31 cellular contexts compared by ENCODE assay signal in genomic region chr12:20800160-20800559, GRCh38. TPM values are rescaled to one million over a fixed set of nuclear protein-coding genes. Genes with fewer than 3 reads are reported as not detected.
"Had no signal": no experiment of that assay in that cellular context is flagged by ENCODE, and none has a peak within 500 bp of the region (broad histone marks: within the 10 kb centered on the region; RNA-seq: fewer than 3 reads in every experiment).

No MANE protein-coding gene starts in this region.

- H3K4me3 ChIP-seq: ascending aorta, cardiac muscle cell, MG63 had no signal

- H3K27me3 ChIP-seq: ascending aorta, cardiac muscle cell, MG63 had no signal

- DNase-seq: activated CD4-positive, alpha-beta memory T cell treated with anti-CD3 and anti-CD28 coated beads, Interleukin-2, amount 10 ng/mL, durations not matched to agents 7 days and 5 days; activated CD4-positive, alpha-beta T cell treated with anti-CD3 and anti-CD28 coated beads for 1 hour; activated CD4-positive, alpha-beta T cell treated with anti-CD3 and anti-CD28 coated beads for 48 hours; activated CD4-positive, CD25-positive, alpha-beta regulatory T cell; activated CD8-positive, alpha-beta memory T cell treated with anti-CD3 and anti-CD28 coated beads for 24 hours; activated CD8-positive, alpha-beta memory T cell treated with anti-CD3 and anti-CD28 coated beads, Interleukin-2, amount 10 ng/mL, durations not matched to agents 7 days and 5 days; activated CD8-positive, alpha-beta memory T cell treated with anti-CD3 and anti-CD28 coated beads, Interleukin-2, amount 50 U/mL, for 48 hours; activated effector memory CD4-positive, alpha-beta T cell treated with Interleukin-2 at 50 U/mL for 16 hours; activated naive CD4-positive, alpha-beta T cell treated with anti-CD3 and anti-CD28 coated beads, Interleukin-2, amount 10 ng/mL, durations not matched to agents 7 days and 5 days; activated T-cell treated with anti-CD3 and anti-CD28 coated beads, Interleukin-2, amount 50 U/mL, for 48 hours; amygdala; Karpas-422; MG63; MV-4-11; NCI-H1092; NCI-H1436 treated with DMSO at 0.1 percent for 48 hours; NCI-H1694 treated with DMSO at 0.1 percent for 48 hours; NCI-H2029; NCI-H345; NCI-H526; NCI-H748 treated with DMSO at 0.1 percent for 48 hours; Right ventricle myocardium superior; SW 1271; T-helper 1 cell; T1000; WERI-Rb-1 had no signal

- ATAC-seq: activated CD8-positive, alpha-beta memory T cell treated with anti-CD3 and anti-CD28 coated beads, Interleukin-2, amount 10 ng/mL, durations not matched to agents 7 days and 5 days had no signal

- H3K9me3 ChIP-seq: ascending aorta, MG63 had no signal

- H3K27ac ChIP-seq: ascending aorta, cardiac muscle cell, WERI-Rb-1 had no signal

- H3K36me3 ChIP-seq: ascending aorta, cardiac muscle cell, MG63, WERI-Rb-1 had no signal

RNA-seq across cellular contexts. Expression of gene SLCO1B3, which starts 10.3 kb away (rescaled TPM):
- total RNA-seq: activated CD4-positive, alpha-beta memory T cell treated with anti-CD3 and anti-CD28 coated beads, Interleukin-2, amount 10 ng/mL, durations not matched to agents 7 days and 5 days; activated CD8-positive, alpha-beta memory T cell treated with anti-CD3 and anti-CD28 coated beads, Interleukin-2, amount 10 ng/mL, durations not matched to agents 7 days and 5 days; ascending aorta; cardiac muscle cell; chondrocyte; OCI-LY7; Right ventricle myocardium superior; T-helper 2 cell treated with Interferon-gamma antibody and Interleukin-4, amounts not matched to agents 100 ng/mL and 5 ng/mL, for 36 hours had no signal
- polyA plus RNA-seq: cardiac muscle cell had no signal
